Comparison of ENCODE assay signal across 11 cellular contexts in genomic region chr9:112081918-112082729, GRCh38.
"Had no signal": no experiment of that assay in that cellular context is flagged by ENCODE, and none has a peak within 500 bp of the region (broad histone marks: within the 10 kb centered on the region; RNA-seq: fewer than 3 reads in every experiment).

No MANE protein-coding gene starts in this region.

- DNase-seq: activated CD4-positive, alpha-beta memory T cell treated with anti-CD3 and anti-CD28 coated beads for 36 hours; activated CD4-positive, alpha-beta T cell treated with anti-CD3 and anti-CD28 coated beads for 36 hours; activated T-cell treated with anti-CD3 and anti-CD28 coated beads for 4 hours; amniotic stem cell; hypothalamus; islet precursor cell; midbrain; stimulated activated CD4-positive, alpha-beta T cell treated with anti-CD3 and anti-CD28 coated beads, Interleukin-12 subunit alpha, Interleukin-12 subunit beta, amount 100 ng/mL, for 4 hours; stimulated activated naive CD8-positive, alpha-beta T cell treated with anti-CD3 and anti-CD28 coated beads, Interleukin-15, amount 100 ng/mL, for 72 hours; trophoblast cell had no signal

- ATAC-seq: activated CD4-positive, alpha-beta T cell treated with anti-CD3 and anti-CD28 coated beads for 36 hours; stimulated activated naive CD8-positive, alpha-beta T cell treated with anti-CD3 and anti-CD28 coated beads, Interleukin-15, amount 100 ng/mL, for 72 hours; WTC11 had no signal
